15 cellular contexts compared by ENCODE assay signal in the genomic region with DNA sequence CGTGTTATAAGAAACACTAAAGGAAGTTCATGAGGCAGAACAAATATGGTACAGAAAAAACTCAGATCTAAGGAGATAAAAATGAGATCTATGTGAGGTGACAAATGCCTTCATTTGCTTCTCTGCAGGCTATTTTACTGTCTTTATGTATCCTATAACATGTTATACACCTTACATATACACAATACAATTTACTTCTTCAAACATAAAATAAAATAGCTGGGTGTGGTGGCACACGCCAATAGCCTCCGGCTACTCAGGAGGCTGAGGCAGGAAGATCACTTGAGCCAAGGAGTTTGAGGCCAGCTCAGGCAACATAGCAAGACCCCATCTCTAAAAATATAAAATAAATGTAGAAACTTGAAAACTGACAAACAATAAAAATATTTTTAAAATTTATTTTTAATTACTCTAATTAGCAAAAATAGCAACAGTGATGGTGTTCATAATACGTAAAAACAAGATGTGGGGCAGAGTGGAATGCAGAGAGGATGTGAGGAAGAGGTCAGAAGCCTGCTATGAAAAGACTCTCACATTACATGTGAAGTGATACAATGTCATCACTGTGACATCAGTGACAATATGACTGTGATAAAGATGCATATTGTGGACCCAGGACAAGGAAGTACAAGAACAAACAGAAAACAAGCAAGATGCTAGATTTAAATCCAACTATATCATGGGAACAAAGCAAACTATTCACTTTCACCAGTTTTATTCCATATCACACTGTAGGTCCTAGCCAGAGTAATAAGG. TPM values are rescaled to one million over a fixed set of nuclear protein-coding genes. Genes with fewer than 3 reads are reported as not detected.
DNase-seq lines count a peak whose midpoint lies in the region; ATAC-seq and TF ChIP-seq lines count a peak whose summit lies in the region.
"Had no signal": no experiment of that assay in that cellular context is flagged by ENCODE, and none has a peak within 500 bp of the region (broad histone marks: within the 10 kb centered on the region; RNA-seq: fewer than 3 reads in every experiment).

No MANE protein-coding gene starts in this region.

- no peak overlapping the region for H3K27ac ChIP-seq in BLaER1 treated with 17β-estradiol and CSF1 and Interleukin-3, amounts not matched to agents 10 nM and 100 nM
- H3K27ac ChIP-seq in HEK293 (ENCODE audit: extremely low read depth, low read depth, low read length) (no peak overlapping the region), breast epithelium (no peak overlapping the region), endodermal cell (ENCODE audit: low read depth, low read length) (no peak overlapping the region)

- H3K9me3 Mint-ChIP-seq in WTC11: 0 out of 2 replicates have a peak, but pooled peaks cover 4% of the 10 kb centered on the region
- H3K9me3 Mint-ChIP-seq in endodermal cell: no peaks in the 10 kb centered on the region

- intact Hi-C loops in breast epithelium (cut with DNase I; ENCODE audit: low total_unique reads): no loop called here

- POLR2A ChIA-PET in HEK293 (lab: Yijun Ruan, JAX): no interaction called here
- POLR2A ChIA-PET in WTC11 (lab: Charles Lee): no interaction called here

- CTCF ChIA-PET in HEK293 (lab: Yijun Ruan, JAX) (interaction anchor here (0.6 to 4.8 kb wide), 3 partner anchors 16 to 271 kb away, joined by 3 to 34 read pairs (median 7); no protein-coding TSS in a partner anchor), WTC11 (lab: Charles Lee) (interaction anchor here (1.6 kb wide), 1 partner anchor 271 kb away, joined by 4 read pairs; no protein-coding TSS in a partner anchor)

- peaks cover 8% of the 10 kb centered on the region for H3K4me1 Mint-ChIP-seq in WTC11
- H3K4me1 Mint-ChIP-seq in endodermal cell: peaks cover 18% of the 10 kb centered on the region

- no peak overlapping the region for H3K4me3 ChIP-seq in BLaER1 treated with 17β-estradiol and CSF1 and Interleukin-3, amounts not matched to agents 10 nM and 100 nM
- H3K4me3 ChIP-seq in HEK293 (ENCODE audit: low read depth, low read length) (no peak overlapping the region), breast epithelium (no peak overlapping the region), endodermal cell (ENCODE audit: low read length) (no peak overlapping the region), HAP-1 (no peak overlapping the region)
- H3K4me3 ChIP-seq: GM12878 had no signal

- TF ChIP-seq POLR2A in breast epithelium (IDR thresholded peaks at IDR 0.05): no peak

- in situ Hi-C loops in HAP-1 (cut with MboI; ENCODE audit: low sequenced_read_pairs): no loop called here

- peaks cover 17 to 50% (median 26%) of the 10 kb centered on the region in 10 experiments for H3K4me1 ChIP-seq in BLaER1 treated with 17β-estradiol and CSF1 and Interleukin-3, amounts not matched to agents 10 nM and 100 nM
- H3K4me1 ChIP-seq in HEK293 (ENCODE audit: control insufficient read depth, insufficient read depth, low read length): no peaks in the 10 kb centered on the region
- no peaks in the 10 kb centered on the region for H3K4me1 ChIP-seq in breast epithelium
- peaks cover 9% of the 10 kb centered on the region for H3K4me1 ChIP-seq in endodermal cell (ENCODE audit: control insufficient read depth, insufficient read depth, low read length)
- peaks cover 15% of the 10 kb centered on the region for H3K4me1 ChIP-seq in HAP-1

- peaks cover 0 to 6% (median 0%) of the 10 kb centered on the region in 11 experiments; a peak in 1 of 22 replicates for H3K9me3 ChIP-seq in BLaER1 treated with 17β-estradiol and CSF1 and Interleukin-3, amounts not matched to agents 10 nM and 100 nM (replicated peaks in 1 of 11)
- H3K9me3 ChIP-seq in HEK293 (ENCODE audit: control insufficient read depth, insufficient read depth, low read depth, low read length) (no peaks in the 10 kb centered on the region), breast epithelium (no peaks in the 10 kb centered on the region), endodermal cell (ENCODE audit: control insufficient read depth, low read length) (no peaks in the 10 kb centered on the region), HAP-1 (no peaks in the 10 kb centered on the region)
- H3K9me3 ChIP-seq: SK-N-SH had no signal

- peaks cover 11% of the 10 kb centered on the region for H3K36me3 Mint-ChIP-seq in WTC11
- H3K36me3 Mint-ChIP-seq in endodermal cell (ENCODE audit: low read depth): peaks cover 49% of the 10 kb centered on the region

- no peaks in the 10 kb centered on the region for H3K27me3 Mint-ChIP-seq in WTC11 (ENCODE audit: low read depth)
- no peaks in the 10 kb centered on the region for H3K27me3 Mint-ChIP-seq in endodermal cell (ENCODE audit: insufficient read depth)

- DNase-seq in WTC11 (ENCODE audit: low spot score) (no peak), medulla oblongata (ENCODE audit: extremely low spot score) (peak; percentile 43), breast epithelium (ENCODE audit: low spot score in 2 of 2) (no peak), endodermal cell (no peak), ecto neural progenitor cell (ENCODE audit: low spot score) (no peak), HAP-1 (ENCODE audit: low spot score in 2 of 2) (no peak)
- DNase-seq: DMS153, HCEC 1CT, NCI-H1048, NCI-H2107, NCI-H748 treated with DMSO at 0.1 percent for 48 hours, SK-N-SH had no signal

- no peak for TF ChIP-seq CTCF in HEK293 (tag by site-specific recombination; IDR thresholded peaks at IDR 0.05)
- TF ChIP-seq CTCF in WTC11 (IDR thresholded peaks at IDR 0.05): no peak
- TF ChIP-seq CTCF in breast epithelium (IDR thresholded peaks at IDR 0.05): no peak
- TF ChIP-seq CTCF in endodermal cell (conservative IDR thresholded peaks at IDR 0.05): no peak

- H3K27ac Mint-ChIP-seq in WTC11 (peak overlapping the region; percentile 53), endodermal cell (no peak overlapping the region)

- H3K27me3 ChIP-seq in BLaER1 treated with 17β-estradiol and CSF1 and Interleukin-3, amounts not matched to agents 10 nM and 100 nM: no peaks in the 10 kb centered on the region
- H3K27me3 ChIP-seq in breast epithelium (no peaks in the 10 kb centered on the region), endodermal cell (ENCODE audit: control insufficient read depth, insufficient read depth, low read length, poor library complexity, severe bottlenecking) (no peaks in the 10 kb centered on the region), HAP-1 (ENCODE audit: low read depth) (no peaks in the 10 kb centered on the region)

- peaks cover 39 to 81% (median 60%) of the 10 kb centered on the region in 11 experiments for H3K36me3 ChIP-seq in BLaER1 treated with 17β-estradiol and CSF1 and Interleukin-3, amounts not matched to agents 10 nM and 100 nM
- H3K36me3 ChIP-seq in HEK293 (ENCODE audit: control insufficient read depth in 2 of 2, insufficient read depth in 1 of 2, low read length in 2 of 2): peaks cover 26 to 31% of the 10 kb centered on the region in 2 experiments
- no peaks in the 10 kb centered on the region for H3K36me3 ChIP-seq in breast epithelium
- H3K36me3 ChIP-seq in endodermal cell (ENCODE audit: control insufficient read depth, insufficient read depth, low read length): peaks cover 27% of the 10 kb centered on the region
- H3K36me3 ChIP-seq in HAP-1 (replicated peaks): peaks cover 17% of the 10 kb centered on the region

- H3K4me3 Mint-ChIP-seq in WTC11 (no peak overlapping the region), endodermal cell (no peak overlapping the region)

- 75 to 95% methylated on average over 1 to 4 of the region's 4 CpGs for WGBS in endodermal cell (ENCODE audit: insufficient coverage in 1 of 2, insufficient read length in 1 of 2), 2 experiments

- H4K20me1 ChIP-seq in BLaER1 treated with 17β-estradiol and CSF1 and Interleukin-3, amounts not matched to agents 10 nM and 100 nM: peaks cover 0 to 23% (median 0%) of the 10 kb centered on the region in 11 experiments; a peak in 8 of 22 replicates

- ATAC-seq in WTC11: no peak
- ATAC-seq: GM12878 had no signal

- no peak overlapping the region for H3K9ac ChIP-seq in BLaER1 treated with 17β-estradiol and CSF1 and Interleukin-3, amounts not matched to agents 10 nM and 100 nM
- H3K9ac ChIP-seq in endodermal cell (ENCODE audit: extremely low read depth, low read length, poor library complexity, severe bottlenecking): no peak overlapping the region
- H3K9ac ChIP-seq: SK-N-SH had no signal

- peak overlapping the region in 6 of 11 experiments; percentile 3 to 38 (median 28); a peak in 7 of 22 replicates for H3K4me2 ChIP-seq in BLaER1 treated with 17β-estradiol and CSF1 and Interleukin-3, amounts not matched to agents 10 nM and 100 nM
- H3K4me2 ChIP-seq: SK-N-SH had no signal

TF ChIP-seq in HEK293, 187 proteins besides CTCF, POLR2A, EP300 and RAD21 (continues in another document):
- peak; percentile 54; the same call in 1 of the 2 replicates for TF ChIP-seq ZNF629 (tag by site-specific recombination; IDR thresholded peaks at IDR 0.05)

TF ChIP-seq in WTC11, 78 proteins besides CTCF, POLR2A, EP300 and RAD21:
- no peak for TF ChIP-seq NR3C1 (CRISPR knock-in tag; conservative IDR thresholded peaks at IDR 0.05; ENCODE audit: low read depth)
- TF ChIP-seq ATF1 (CRISPR knock-in tag; IDR thresholded peaks at IDR 0.05): no peak
- no peak for TF ChIP-seq GTF2I (CRISPR knock-in tag; conservative IDR thresholded peaks at IDR 0.05)

RNA-seq across cellular contexts. Expression of gene VPS53, which starts 31.0 kb away (rescaled TPM):
- total RNA-seq in WTC11 (2021) (44.5 to 55.6 TPM (median 49.8 TPM) in 3 replicates), breast epithelium (10 to 100 TPM; 21.6 to 33.1 (median 25.6) TPM), endodermal cell (10 to 100 TPM; 59.8 to 63.2 TPM)
- 38.0 TPM for polyA plus RNA-seq in endodermal cell (2013, experiment 1 of 2)
- 39.8 TPM for polyA plus RNA-seq in endodermal cell (2013, experiment 2 of 2)

RNA-seq across cellular contexts. Expression of gene TLCD3A, which starts 48.7 kb away (rescaled TPM):
- total RNA-seq in WTC11 (2021) (21.6 to 24.9 TPM (median 23.4 TPM) in 3 replicates), breast epithelium (1 to 10 TPM; 5.0 to 5.9 (median 5.6) TPM), endodermal cell (10 to 100 TPM; 16.6 to 28.8 TPM)
- polyA plus RNA-seq in endodermal cell (2013, experiment 1 of 2): 17.4 TPM
- 21.0 TPM for polyA plus RNA-seq in endodermal cell (2013, experiment 2 of 2)
